Comparison of ENCODE assay signal across 1 cellular context in genomic region chr3:185558395-185558794, GRCh38.
A peak's percentile ranks its signal among the peaks of the same experiment; 100 is the strongest.
TF ChIP-seq lines count a peak whose summit lies in the region.

No MANE protein-coding gene starts in this region.

TF ChIP-seq in HepG2, 621 proteins besides CTCF, POLR2A, EP300 and RAD21:
- TF ChIP-seq ZFP82 (CRISPR knock-in tag; IDR thresholded peaks at IDR 0.05; ENCODE audit: borderline replicate concordance) = no peak
- TF ChIP-seq ZNF891 (CRISPR knock-in tag; IDR thresholded peaks at IDR 0.05) = no peak
- TF ChIP-seq FOSL2 (CRISPR knock-in tag; IDR thresholded peaks at IDR 0.05) = peak; percentile 54
- no peak for TF ChIP-seq ZBTB8A (CRISPR knock-in tag; IDR thresholded peaks at IDR 0.05; ENCODE audit: borderline replicate concordance, low read depth)
- TF ChIP-seq, protein P1, sequence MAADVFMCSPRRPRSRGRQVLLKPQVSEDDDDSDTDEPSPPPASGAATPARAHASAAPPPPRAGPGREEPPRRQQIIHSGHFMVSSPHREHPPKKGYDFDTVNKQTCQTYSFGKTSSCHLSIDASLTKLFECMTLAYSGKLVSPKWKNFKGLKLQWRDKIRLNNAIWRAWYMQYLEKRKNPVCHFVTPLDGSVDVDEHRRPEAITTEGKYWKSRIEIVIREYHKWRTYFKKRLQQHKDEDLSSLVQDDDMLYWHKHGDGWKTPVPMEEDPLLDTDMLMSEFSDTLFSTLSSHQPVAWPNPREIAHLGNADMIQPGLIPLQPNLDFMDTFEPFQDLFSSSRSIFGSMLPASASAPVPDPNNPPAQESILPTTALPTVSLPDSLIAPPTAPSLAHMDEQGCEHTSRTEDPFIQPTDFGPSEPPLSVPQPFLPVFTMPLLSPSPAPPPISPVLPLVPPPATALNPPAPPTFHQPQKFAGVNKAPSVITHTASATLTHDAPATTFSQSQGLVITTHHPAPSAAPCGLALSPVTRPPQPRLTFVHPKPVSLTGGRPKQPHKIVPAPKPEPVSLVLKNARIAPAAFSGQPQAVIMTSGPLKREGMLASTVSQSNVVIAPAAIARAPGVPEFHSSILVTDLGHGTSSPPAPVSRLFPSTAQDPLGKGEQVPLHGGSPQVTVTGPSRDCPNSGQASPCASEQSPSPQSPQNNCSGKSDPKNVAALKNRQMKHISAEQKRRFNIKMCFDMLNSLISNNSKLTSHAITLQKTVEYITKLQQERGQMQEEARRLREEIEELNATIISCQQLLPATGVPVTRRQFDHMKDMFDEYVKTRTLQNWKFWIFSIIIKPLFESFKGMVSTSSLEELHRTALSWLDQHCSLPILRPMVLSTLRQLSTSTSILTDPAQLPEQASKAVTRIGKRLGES (CRISPR knock-in tag; IDR thresholded peaks at IDR 0.05; ENCODE audit: borderline replicate concordance) = no peak
TF ChIP-seq in HepG2: peak in this region for 1.
